Comparison of ENCODE assay signal across 13 cellular contexts in genomic region chr1:226670062-226670461, GRCh38.
"Had no signal": no experiment of that assay in that cellular context is flagged by ENCODE, and none has a peak within 500 bp of the region (broad histone marks: within the 10 kb centered on the region; RNA-seq: fewer than 3 reads in every experiment).

No MANE protein-coding gene starts in this region.

- H3K4me3 ChIP-seq: ascending aorta, esophagus squamous epithelium, neural progenitor cell, ovary, skin epidermis had no signal

- H3K27ac ChIP-seq: ascending aorta, neural progenitor cell, ovary had no signal

- H3K4me3 Mint-ChIP-seq: activated naive CD8-positive, alpha-beta T cell treated with anti-CD3 and anti-CD28 coated beads, Interleukin-2, amount 10 ng/mL, durations not matched to agents 7 days and 5 days; memory B cell; neural progenitor cell; stimulated activated naive CD8-positive, alpha-beta T cell treated with anti-CD3 and anti-CD28 coated beads, Interleukin-15, amount 100 ng/mL, for 72 hours; T-helper 2 cell treated with Interferon-gamma antibody and Interleukin-4, amounts not matched to agents 5 μg/mL and 100 μg/mL, for 36 hours had no signal

- H3K27me3 ChIP-seq: ascending aorta, esophagus squamous epithelium, neural progenitor cell, ovary had no signal

- H3K27me3 Mint-ChIP-seq: activated naive CD8-positive, alpha-beta T cell treated with anti-CD3 and anti-CD28 coated beads, Interleukin-2, amount 10 ng/mL, durations not matched to agents 7 days and 5 days; memory B cell; stimulated activated naive CD8-positive, alpha-beta T cell treated with anti-CD3 and anti-CD28 coated beads, Interleukin-15, amount 100 ng/mL, for 72 hours had no signal

- H3K9me3 ChIP-seq: ascending aorta, esophagus squamous epithelium, ovary had no signal

- H3K36me3 ChIP-seq: ascending aorta, esophagus squamous epithelium, neural progenitor cell, ovary had no signal

- H3K9me3 Mint-ChIP-seq: activated naive CD8-positive, alpha-beta T cell treated with anti-CD3 and anti-CD28 coated beads, Interleukin-2, amount 10 ng/mL, durations not matched to agents 7 days and 5 days; memory B cell; neural progenitor cell; stimulated activated naive CD8-positive, alpha-beta T cell treated with anti-CD3 and anti-CD28 coated beads, Interleukin-15, amount 100 ng/mL, for 72 hours; T-helper 2 cell treated with Interferon-gamma antibody and Interleukin-4, amounts not matched to agents 5 μg/mL and 100 μg/mL, for 36 hours had no signal

- ATAC-seq: stimulated activated naive CD8-positive, alpha-beta T cell treated with anti-CD3 and anti-CD28 coated beads, Interleukin-15, amount 100 ng/mL, for 72 hours had no signal

- DNase-seq: activated CD4-positive, CD25-positive, alpha-beta regulatory T cell treated with anti-CD3 and anti-CD28 coated beads, Interleukin-2, amount 50 U/mL, for 72 hours; activated naive CD8-positive, alpha-beta T cell treated with anti-CD3 and anti-CD28 coated beads, Interleukin-2, amount 10 ng/mL, durations not matched to agents 7 days and 5 days; activated T-cell treated with anti-CD3 and anti-CD28 coated beads for 4 hours; esophagus squamous epithelium; foreskin fibroblast; stimulated activated CD4-positive, alpha-beta T cell treated with anti-CD3 and anti-CD28 coated beads, Interleukin-4, amount 100 ng/mL, for 4 hours; stimulated activated naive CD8-positive, alpha-beta T cell treated with anti-CD3 and anti-CD28 coated beads, Interleukin-15, amount 100 ng/mL, for 72 hours had no signal

- H3K27ac Mint-ChIP-seq: activated naive CD8-positive, alpha-beta T cell treated with anti-CD3 and anti-CD28 coated beads, Interleukin-2, amount 10 ng/mL, durations not matched to agents 7 days and 5 days; memory B cell; neural progenitor cell; stimulated activated naive CD8-positive, alpha-beta T cell treated with anti-CD3 and anti-CD28 coated beads, Interleukin-15, amount 100 ng/mL, for 72 hours; T-helper 2 cell treated with Interferon-gamma antibody and Interleukin-4, amounts not matched to agents 5 μg/mL and 100 μg/mL, for 36 hours had no signal
